In the genomic region with DNA sequence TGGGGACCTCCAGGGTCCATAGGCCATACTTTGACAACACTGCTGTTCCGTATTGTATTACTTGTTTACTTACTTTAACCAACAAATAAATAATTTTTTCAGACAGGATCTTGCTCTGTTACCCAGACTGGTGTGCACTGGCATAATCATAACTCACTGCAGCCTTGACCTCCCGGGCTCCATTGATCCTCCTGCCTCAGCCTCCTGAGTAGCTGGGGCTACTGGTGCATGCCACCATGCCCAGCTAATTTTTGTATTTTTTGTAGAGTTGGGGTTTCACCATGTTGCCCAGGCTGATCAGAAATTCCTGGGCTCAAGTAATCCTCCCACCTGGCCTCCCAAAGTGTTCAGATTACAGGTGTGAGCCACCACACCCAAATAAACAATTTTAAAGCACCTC, we compare ENCODE assay signal across 39 cellular contexts.
"Had no signal": no experiment of that assay in that cellular context is flagged by ENCODE, and none has a peak within 500 bp of the region (broad histone marks: within the 10 kb centered on the region; RNA-seq: fewer than 3 reads in every experiment).

No MANE protein-coding gene starts in this region.

- H3K27ac Mint-ChIP-seq: activated naive CD4-positive, alpha-beta T cell treated with anti-CD3 and anti-CD28 coated beads for 36 hours; activated naive CD4-positive, alpha-beta T cell treated with anti-CD3 and anti-CD28 coated beads, Interleukin-2, amount 10 ng/mL, durations not matched to agents 7 days and 5 days; activated naive CD4-positive, alpha-beta T cell treated with anti-CD3 and anti-CD28 coated beads, Interleukin-2, amount 50 U/mL, for 24 hours; activated naive CD4-positive, alpha-beta T cell treated with anti-CD3 and anti-CD28 coated beads, Interleukin-2, amount 50 U/mL, for 72 hours; activated naive CD8-positive, alpha-beta T cell; activated naive CD8-positive, alpha-beta T cell treated with anti-CD3 and anti-CD28 coated beads for 36 hours; activated naive CD8-positive, alpha-beta T cell treated with anti-CD3 and anti-CD28 coated beads, Interleukin-2, amount 10 ng/mL, durations not matched to agents 7 days and 5 days; activated naive CD8-positive, alpha-beta T cell treated with anti-CD3 and anti-CD28 coated beads, Interleukin-2, amount 50 U/mL, for 24 hours; activated T-cell treated with anti-CD3 and anti-CD28 coated beads, Interleukin-2, amount 50 U/mL, for 24 hours; activated T-cell treated with anti-CD3 and anti-CD28 coated beads, Interleukin-2, amount 50 U/mL, for 72 hours; activated T-helper 1 cell treated with anti-CD3 and anti-CD28 coated beads, Interleukin-12 subunit alpha, Interleukin-12 subunit beta, Interleukin-2, Interleukin-4 antibody, amounts not matched to agents 30 ng/mL and 10 ng/mL and 1 ng/mL, durations not matched to agents 14 hours and 24 hours and 36 hours; activated T-helper 17 cell treated with anti-CD3 and anti-CD28 coated beads, Interleukin-2, amount 50 U/mL, for 72 hours; activated T-helper 2 cell treated with anti-CD3 and anti-CD28 coated beads, Interferon-gamma antibody, Interleukin-2, Interleukin-4, amounts not matched to agents 10 μg/mL and 5 μg/mL and 100 μg/mL, durations not matched to agents 14 hours and 24 hours and 36 hours; brain had no signal

- H3K4me1 ChIP-seq: ascending aorta, body of pancreas, breast epithelium had no signal

- H3K27me3 Mint-ChIP-seq: activated naive CD4-positive, alpha-beta T cell treated with anti-CD3 and anti-CD28 coated beads, Interleukin-2, amount 50 U/mL, for 24 hours; brain; central memory CD8-positive, alpha-beta T cell had no signal

- H3K27ac ChIP-seq: adrenal gland, ascending aorta, body of pancreas, brain microvascular endothelial cell, breast epithelium, cardiac muscle cell had no signal

- DNase-seq: activated effector memory CD4-positive, alpha-beta T cell treated with anti-CD3 and anti-CD28 coated beads, Interleukin-2, amount 50 U/mL, for 16 hours; activated effector memory CD4-positive, alpha-beta T cell treated with Interleukin-2 at 50 U/mL for 16 hours; activated gamma-delta T cell; activated gamma-delta T cell treated with Interleukin-2 at 50 U/mL for 16 hours; activated naive CD4-positive, alpha-beta T cell; activated naive CD4-positive, alpha-beta T cell treated with anti-CD3 and anti-CD28 coated beads for 36 hours; activated naive CD4-positive, alpha-beta T cell treated with anti-CD3 and anti-CD28 coated beads, Interleukin-2, amount 10 ng/mL, durations not matched to agents 7 days and 5 days; activated naive CD4-positive, alpha-beta T cell treated with anti-CD3 and anti-CD28 coated beads, Interleukin-2, amount 50 U/mL, for 16 hours; activated naive CD4-positive, alpha-beta T cell treated with Interleukin-2 at 50 U/mL for 16 hours; activated naive CD8-positive, alpha-beta T cell treated with anti-CD3 and anti-CD28 coated beads for 36 hours; activated naive CD8-positive, alpha-beta T cell treated with anti-CD3 and anti-CD28 coated beads, Interleukin-2, amount 10 ng/mL, durations not matched to agents 7 days and 5 days; activated naive CD8-positive, alpha-beta T cell treated with anti-CD3 and anti-CD28 coated beads, Interleukin-2, amount 50 U/mL, for 24 hours; activated T-cell treated with anti-CD3 and anti-CD28 coated beads, Interleukin-2, amount 50 U/mL, for 1 hour; activated T-cell treated with anti-CD3 and anti-CD28 coated beads, Interleukin-2, amount 50 U/mL, for 24 hours; activated T-cell treated with anti-CD3 and anti-CD28 coated beads, Interleukin-2, amount 50 U/mL, for 4 hours; activated T-cell treated with anti-CD3 and anti-CD28 coated beads, Interleukin-2, amount 50 U/mL, for 48 hours; activated T-cell treated with anti-CD3 and anti-CD28 coated beads, Interleukin-2, amount 50 U/mL, for 72 hours; amniotic stem cell; amygdala; anterior cingulate cortex; aorta; body of pancreas; brain microvascular endothelial cell; caudate nucleus; central memory CD4-positive, alpha-beta T cell; cerebellar nuclear complex had no signal

- ATAC-seq: activated naive CD4-positive, alpha-beta T cell treated with anti-CD3 and anti-CD28 coated beads, Interleukin-2, amount 50 U/mL, for 72 hours; activated naive CD8-positive, alpha-beta T cell treated with anti-CD3 and anti-CD28 coated beads, Interleukin-2, amount 50 U/mL, for 24 hours; activated T-cell treated with anti-CD3 and anti-CD28 coated beads, Interleukin-2, amount 50 U/mL, for 4 hours; activated T-cell treated with anti-CD3 and anti-CD28 coated beads, Interleukin-2, amount 50 U/mL, for 72 hours; activated T-helper 17 cell treated with anti-CD3 and anti-CD28 coated beads, Interleukin-2, amount 50 U/mL, for 72 hours; body of pancreas had no signal

- H3K9me3 Mint-ChIP-seq: activated T-cell treated with anti-CD3 and anti-CD28 coated beads, Interleukin-2, amount 50 U/mL, for 72 hours; activated T-helper 17 cell treated with anti-CD3 and anti-CD28 coated beads, Interleukin-2, amount 50 U/mL, for 72 hours; central memory CD8-positive, alpha-beta T cell had no signal

- H3K4me3 Mint-ChIP-seq: activated naive CD4-positive, alpha-beta T cell treated with anti-CD3 and anti-CD28 coated beads for 36 hours; activated naive CD4-positive, alpha-beta T cell treated with anti-CD3 and anti-CD28 coated beads, Interleukin-2, amount 10 ng/mL, durations not matched to agents 7 days and 5 days; activated naive CD4-positive, alpha-beta T cell treated with anti-CD3 and anti-CD28 coated beads, Interleukin-2, amount 50 U/mL, for 24 hours; activated naive CD8-positive, alpha-beta T cell; activated naive CD8-positive, alpha-beta T cell treated with anti-CD3 and anti-CD28 coated beads for 36 hours; activated naive CD8-positive, alpha-beta T cell treated with anti-CD3 and anti-CD28 coated beads, Interleukin-2, amount 10 ng/mL, durations not matched to agents 7 days and 5 days; activated naive CD8-positive, alpha-beta T cell treated with anti-CD3 and anti-CD28 coated beads, Interleukin-2, amount 50 U/mL, for 24 hours; activated T-cell treated with anti-CD3 and anti-CD28 coated beads, Interleukin-2, amount 50 U/mL, for 24 hours; activated T-cell treated with anti-CD3 and anti-CD28 coated beads, Interleukin-2, amount 50 U/mL, for 4 hours; activated T-cell treated with anti-CD3 and anti-CD28 coated beads, Interleukin-2, amount 50 U/mL, for 72 hours; activated T-helper 1 cell treated with anti-CD3 and anti-CD28 coated beads, Interleukin-12 subunit alpha, Interleukin-12 subunit beta, Interleukin-2, Interleukin-4 antibody, amounts not matched to agents 30 ng/mL and 10 ng/mL and 1 ng/mL, durations not matched to agents 14 hours and 24 hours and 36 hours; activated T-helper 17 cell treated with anti-CD3 and anti-CD28 coated beads, Interleukin-2, amount 50 U/mL, for 72 hours; brain; central memory CD8-positive, alpha-beta T cell had no signal

- H3K27me3 ChIP-seq: adrenal gland, ascending aorta, body of pancreas, brain microvascular endothelial cell, breast epithelium, cardiac muscle cell had no signal

- H3K36me3 Mint-ChIP-seq: activated naive CD4-positive, alpha-beta T cell treated with anti-CD3 and anti-CD28 coated beads, Interleukin-2, amount 50 U/mL, for 24 hours; activated naive CD8-positive, alpha-beta T cell treated with anti-CD3 and anti-CD28 coated beads for 36 hours had no signal

- H3K9me3 ChIP-seq: adrenal gland, ascending aorta had no signal

- H3K4me1 Mint-ChIP-seq: activated naive CD4-positive, alpha-beta T cell treated with anti-CD3 and anti-CD28 coated beads, Interleukin-2, amount 10 ng/mL, durations not matched to agents 7 days and 5 days; activated naive CD4-positive, alpha-beta T cell treated with anti-CD3 and anti-CD28 coated beads, Interleukin-2, amount 50 U/mL, for 24 hours; activated T-helper 17 cell treated with anti-CD3 and anti-CD28 coated beads, Interleukin-2, amount 50 U/mL, for 72 hours; central memory CD8-positive, alpha-beta T cell had no signal

- H3K36me3 ChIP-seq: adrenal gland, ascending aorta, brain microvascular endothelial cell, breast epithelium, cardiac muscle cell had no signal

- FAIRE-seq: bronchial epithelial cell had no signal

- H3K4me3 ChIP-seq: adrenal gland, ascending aorta, body of pancreas, breast epithelium, cardiac muscle cell had no signal
